19 cellular contexts compared by ENCODE assay signal in genomic region chr13:39894586-39894985, GRCh38.
DNase-seq lines count a peak whose midpoint lies in the region; ATAC-seq and TF ChIP-seq lines count a peak whose summit lies in the region.
"Had no signal": no experiment of that assay in that cellular context is flagged by ENCODE, and none has a peak within 500 bp of the region (broad histone marks: within the 10 kb centered on the region; RNA-seq: fewer than 3 reads in every experiment).

No MANE protein-coding gene starts in this region.

- 84 to 86% methylated on average over 5 of the region's 5 CpGs for WGBS in GM23248 (ENCODE audit: low coverage in 1 of 2, low lambda C conversion rate in 2 of 2, missing lambda C conversion rate in 2 of 2), 2 experiments

- ATAC-seq in GM23338 (no peak), HG03521 (IDR thresholded peaks at IDR 0.05; ENCODE audit: unreplicated experiment) (no peak)
- ATAC-seq: HCT116, HepG2 had no signal

- H4K20me1 ChIP-seq in GM23338 (replicated peaks; ENCODE audit: insufficient read depth) = no peaks in the 10 kb centered on the region
- no peaks in the 10 kb centered on the region for H4K20me1 ChIP-seq in GM23248 (ENCODE audit: insufficient read depth)

- H3K27ac ChIP-seq in GM23338 (ENCODE audit: low read depth) (no peak overlapping the region), SK-N-MC (0 out of 2 replicates have a peak overlapping the region, but pooled peaks have one; percentile 97), brain microvascular endothelial cell (peak overlapping the region; percentile 55), GM23248 (no peak overlapping the region)
- H3K27ac ChIP-seq: C4-2B had no signal

- no peaks in the 10 kb centered on the region for H3K36me3 Mint-ChIP-seq in GM23338 (ENCODE audit: low read depth)
- no peaks in the 10 kb centered on the region for H3K36me3 Mint-ChIP-seq in nephron (ENCODE audit: low read depth)
- H3K36me3 Mint-ChIP-seq: CD4-positive, alpha-beta memory T cell; IgD-negative memory B cell had no signal

- no peak for DNase-seq in GM23338 (ENCODE audit: low spot score)
- no peak for DNase-seq in SK-N-MC (ENCODE audit: low read depth, low spot score)
- no peak for DNase-seq in brain microvascular endothelial cell
- DNase-seq in BE2C = no peak
- no peak for DNase-seq in GM23248
- no peak for DNase-seq in NCI-H69 (lab: John Stamatoyannopoulos, UW)
- DNase-seq: ACHN; CD4-positive, alpha-beta memory T cell; DMS153; DMS79; GF-D8; H7; HFFc6 had no signal

- H3K4me1 Mint-ChIP-seq in GM23338 = no peaks in the 10 kb centered on the region; the same call in 1 of the 3 replicates
- H3K4me1 Mint-ChIP-seq in nephron = peaks cover 54% of the 10 kb centered on the region

- H3K4me1 ChIP-seq in GM23338 (ENCODE audit: insufficient read depth) (no peaks in the 10 kb centered on the region), BE2C (peaks cover 3% of the 10 kb centered on the region; the same call in 1 of the 2 replicates), GM23248 (ENCODE audit: insufficient read depth) (no peaks in the 10 kb centered on the region)

- H3K9me2 ChIP-seq in GM23338 (ENCODE audit: insufficient read depth) (no peaks in the 10 kb centered on the region), GM23248 (ENCODE audit: insufficient read depth) (no peaks in the 10 kb centered on the region)

- no peak overlapping the region for H3K4me2 ChIP-seq in GM23338
- H3K4me2 ChIP-seq in GM23248 (ENCODE audit: unreplicated experiment) = no peak overlapping the region

- no peak for TF ChIP-seq CTCF in GM23338 (conservative IDR thresholded peaks at IDR 0.05; ENCODE audit: low read depth in 2 of 2)
- TF ChIP-seq CTCF in brain microvascular endothelial cell (IDR thresholded peaks at IDR 0.05; ENCODE audit: low read depth, low read length, missing control alignments) = no peak
- no peak for TF ChIP-seq CTCF in nephron (IDR thresholded peaks at IDR 0.05; ENCODE audit: unreplicated experiment in 3 of 3)
- no peak for TF ChIP-seq CTCF in BE2C (IDR thresholded peaks at IDR 0.05; ENCODE audit: low read depth, low read length)

- H3K4me3 ChIP-seq in GM23338 (no peak overlapping the region), SK-N-MC (no peak overlapping the region), brain microvascular endothelial cell (ENCODE audit: low read depth, low read length) (no peak overlapping the region), BE2C (ENCODE audit: low read depth, low read length) (no peak overlapping the region), GM23248 (no peak overlapping the region)

- H3K27me3 ChIP-seq in GM23338 (ENCODE audit: insufficient read depth) (no peaks in the 10 kb centered on the region), brain microvascular endothelial cell (replicated peaks) (no peaks in the 10 kb centered on the region), BE2C (no peaks in the 10 kb centered on the region), GM23248 (replicated peaks; ENCODE audit: insufficient read depth) (no peaks in the 10 kb centered on the region; the same call in 1 of the 2 replicates)

- no peaks in the 10 kb centered on the region for H3K9me3 Mint-ChIP-seq in GM23338
- peaks cover 3% of the 10 kb centered on the region for H3K9me3 Mint-ChIP-seq in nephron
- H3K9me3 Mint-ChIP-seq: HFFc6, IgD-negative memory B cell had no signal

- peaks cover 3% of the 10 kb centered on the region for H3K27me3 Mint-ChIP-seq in GM23338 (ENCODE audit: insufficient read depth, low read depth, poor library complexity)
- H3K27me3 Mint-ChIP-seq in nephron (ENCODE audit: low read depth) = no peaks in the 10 kb centered on the region
- H3K27me3 Mint-ChIP-seq: CD4-positive, alpha-beta memory T cell had no signal

- no peaks in the 10 kb centered on the region for H3K9me3 ChIP-seq in SK-N-MC (ENCODE audit: low read depth, low read length)
- H3K9me3 ChIP-seq in BE2C = no peaks in the 10 kb centered on the region
- H3K9me3 ChIP-seq in GM23248 (ENCODE audit: low read depth) = no peaks in the 10 kb centered on the region

- H2AFZ ChIP-seq in GM23338 (0 out of 2 replicates have a peak overlapping the region, but pooled peaks have one; percentile 14), GM23248 (no peak overlapping the region)

- no peak overlapping the region for H3K4me3 Mint-ChIP-seq in GM23338
- H3K4me3 Mint-ChIP-seq in nephron = no peak overlapping the region
- H3K4me3 Mint-ChIP-seq: CD4-positive, alpha-beta memory T cell; HFFc6; IgD-negative memory B cell had no signal

- H3F3A ChIP-seq in GM23338 (replicated peaks; ENCODE audit: low read depth) = no peaks in the 10 kb centered on the region
- no peaks in the 10 kb centered on the region for H3F3A ChIP-seq in GM23248 (ENCODE audit: insufficient read depth)

- in situ Hi-C loops in brain microvascular endothelial cell (cut with HindIII; ENCODE audit: low pct_ligation_motif_present, low sequenced_read_pairs) (no loop called here), GM23248 (cut with MboI) (no loop called here)

- H3K36me3 ChIP-seq in GM23338 (ENCODE audit: insufficient read depth) (no peaks in the 10 kb centered on the region), SK-N-MC (ENCODE audit: insufficient read depth, low read length) (no peaks in the 10 kb centered on the region), brain microvascular endothelial cell (replicated peaks) (no peaks in the 10 kb centered on the region), BE2C (no peaks in the 10 kb centered on the region), GM23248 (ENCODE audit: low read depth) (no peaks in the 10 kb centered on the region)

- H3K9ac ChIP-seq in SK-N-MC (ENCODE audit: insufficient read length) = no peak overlapping the region
- no peak overlapping the region for H3K9ac ChIP-seq in GM23248

- no peaks in the 10 kb centered on the region for H3K79me2 ChIP-seq in GM23338 (replicated peaks; ENCODE audit: insufficient read depth)
- no peaks in the 10 kb centered on the region for H3K79me2 ChIP-seq in GM23248 (ENCODE audit: insufficient read depth)

- no peak overlapping the region for H3K27ac Mint-ChIP-seq in GM23338
- H3K27ac Mint-ChIP-seq in nephron = peak overlapping the region; percentile 52 to 97 (median 88)
- H3K27ac Mint-ChIP-seq: HFFc6, IgD-negative memory B cell had no signal

TF ChIP-seq in GM23338, 12 proteins besides CTCF, POLR2A, EP300 and RAD21 (continues in another document):
- no peak for TF ChIP-seq ETS1 (IDR thresholded peaks at IDR 0.05)
- TF ChIP-seq EZH2phosphoT487 (IDR thresholded peaks at IDR 0.05; ENCODE audit: unreplicated experiment) = no peak
- no peak for TF ChIP-seq EZH2 (IDR thresholded peaks at IDR 0.05; ENCODE audit: low read depth, unreplicated experiment)
- TF ChIP-seq STAT1 (IDR thresholded peaks at IDR 0.05; ENCODE audit: unreplicated experiment) = no peak
- no peak for TF ChIP-seq ZNF331 (CRISPR knock-in tag; IDR thresholded peaks at IDR 0.05; ENCODE audit: low read depth)
- no peak for TF ChIP-seq JUNB (IDR thresholded peaks at IDR 0.05; ENCODE audit: unreplicated experiment)
- no peak for TF ChIP-seq NANOG (IDR thresholded peaks at IDR 0.05; ENCODE audit: borderline replicate concordance)
- no peak for TF ChIP-seq POLR2AphosphoS5 (IDR thresholded peaks at IDR 0.05; ENCODE audit: low read depth)

Comparison
In these comparisons a context has a peak if more than half of its experiments do, and no peak if none do; other contexts are left out.
1. H3K27ac ChIP-seq: peak in SK-N-MC (single experiment) and brain microvascular endothelial cell (single experiment); none in GM23338 (single experiment) and GM23248 (single experiment).